ENCODE assay signal across 26 cellular contexts in genomic region chr14:91221270-91221669, GRCh38. TPM values are rescaled to one million over a fixed set of nuclear protein-coding genes. Genes with fewer than 3 reads are reported as not detected.
A peak's percentile ranks its signal among the peaks of the same experiment; 100 is the strongest.
DNase-seq lines count a peak whose midpoint lies in the region; ATAC-seq, FAIRE-seq and TF ChIP-seq lines count a peak whose summit lies in the region.
"Had no signal": no experiment of that assay in that cellular context is flagged by ENCODE, and none has a peak within 500 bp of the region (broad histone marks: within the 10 kb centered on the region; RNA-seq: fewer than 3 reads in every experiment).

No MANE protein-coding gene starts in this region.

- TF ChIP-seq CTCF in bronchial epithelial cell (IDR thresholded peaks at IDR 0.05; ENCODE audit: insufficient read depth, low read length, severe bottlenecking) (no peak), natural killer cell (IDR thresholded peaks at IDR 0.05) (no peak)

- no peak for DNase-seq in CD4-positive, CD25-positive, alpha-beta regulatory T cell
- no peak for DNase-seq in CD8-positive, alpha-beta memory T cell
- DNase-seq in bronchial epithelial cell (ENCODE audit: low read depth) (no peak), natural killer cell (no peak), kidney tubule cell (ENCODE audit: low spot score) (no peak), ecto neural progenitor cell (ENCODE audit: low spot score) (no peak), left cardiac atrium (no peak)
- DNase-seq in stimulated activated CD4-positive, alpha-beta T cell treated with anti-CD3 and anti-CD28 coated beads, Interleukin-2, amount 100 ng/mL, for 24 hours: no peak
- DNase-seq: activated CD4-positive, alpha-beta T cell treated with anti-CD3 and anti-CD28 coated beads, Interleukin-2, amount 50 U/mL, for 1 hour; activated CD8-positive, alpha-beta memory T cell treated with anti-CD3 and anti-CD28 coated beads, Interleukin-2, amount 50 U/mL, for 4 hours; central memory CD4-positive, alpha-beta T cell; DND-41; islet precursor cell; PC-3; retina; stimulated activated CD4-positive, alpha-beta T cell treated with anti-CD3 and anti-CD28 coated beads, Interleukin-2, amount 100 ng/mL, for 48 hours; T-helper 9 cell; WERI-Rb-1 had no signal

- H3K27me3 ChIP-seq in CD4-positive, CD25-positive, alpha-beta regulatory T cell (ENCODE audit: control insufficient read depth, insufficient read depth, low read length): no peaks in the 10 kb centered on the region
- H3K27me3 ChIP-seq in CD8-positive, alpha-beta memory T cell (ENCODE audit: insufficient read depth, low read length, poor library complexity, severe bottlenecking): no peaks in the 10 kb centered on the region
- no peaks in the 10 kb centered on the region for H3K27me3 ChIP-seq in bronchial epithelial cell (ENCODE audit: control insufficient read depth, insufficient read depth, low read length)
- H3K27me3 ChIP-seq: BLaER1 treated with 17β-estradiol and CSF1 and Interleukin-3, amounts not matched to agents 10 nM and 100 nM had no signal

- H3K4me3 Mint-ChIP-seq in CD4-positive, CD25-positive, alpha-beta regulatory T cell: peak overlapping the region in 1 of 4 donors; percentile 65
- no peak overlapping the region for H3K4me3 Mint-ChIP-seq in CD8-positive, alpha-beta memory T cell
- H3K4me3 Mint-ChIP-seq in natural killer cell: peak overlapping the region; percentile 62
- H3K4me3 Mint-ChIP-seq: GM23338, nephron had no signal

- no peak for ATAC-seq in CD4-positive, CD25-positive, alpha-beta regulatory T cell (ENCODE audit: low read depth in 2 of 2)
- ATAC-seq in natural killer cell (no peak), left cardiac atrium (no peak)
- ATAC-seq: GM23338, HepG2, PC-3, Right ventricle myocardium inferior, SK-N-SH treated with all-trans-retinoic acid at 6 μM for 48 hours had no signal

- H3K27ac ChIP-seq in CD4-positive, CD25-positive, alpha-beta regulatory T cell (ENCODE audit: insufficient read depth, low read length, poor library complexity, severe bottlenecking): no peak overlapping the region
- H3K27ac ChIP-seq in CD8-positive, alpha-beta memory T cell (ENCODE audit: low read depth, low read length): no peak overlapping the region
- H3K27ac ChIP-seq: BLaER1 treated with 17β-estradiol and CSF1 and Interleukin-3, amounts not matched to agents 10 nM and 100 nM; WERI-Rb-1 had no signal

- H3K9me3 Mint-ChIP-seq in CD4-positive, CD25-positive, alpha-beta regulatory T cell: no peaks in the 10 kb centered on the region
- H3K9me3 Mint-ChIP-seq in CD8-positive, alpha-beta memory T cell: no peaks in the 10 kb centered on the region
- H3K9me3 Mint-ChIP-seq in natural killer cell: no peaks in the 10 kb centered on the region
- H3K9me3 Mint-ChIP-seq: GM23338, nephron had no signal

- H3K36me3 ChIP-seq in CD4-positive, CD25-positive, alpha-beta regulatory T cell (ENCODE audit: control insufficient read depth, insufficient read depth, low read length): peaks cover 33% of the 10 kb centered on the region
- H3K36me3 ChIP-seq in CD8-positive, alpha-beta memory T cell (ENCODE audit: insufficient read depth, low read length): no peaks in the 10 kb centered on the region
- peaks cover 4% of the 10 kb centered on the region for H3K36me3 ChIP-seq in bronchial epithelial cell (ENCODE audit: control insufficient read depth, insufficient read depth, low read length)
- H3K36me3 ChIP-seq: WERI-Rb-1 had no signal

- no peaks in the 10 kb centered on the region for H3K27me3 Mint-ChIP-seq in CD4-positive, CD25-positive, alpha-beta regulatory T cell
- no peaks in the 10 kb centered on the region for H3K27me3 Mint-ChIP-seq in CD8-positive, alpha-beta memory T cell
- no peaks in the 10 kb centered on the region for H3K27me3 Mint-ChIP-seq in natural killer cell (ENCODE audit: low read depth in 2 of 2)

- H3K9me3 ChIP-seq in CD4-positive, CD25-positive, alpha-beta regulatory T cell (ENCODE audit: control insufficient read depth in 2 of 2, low read length in 2 of 2): no peaks in the 10 kb centered on the region
- no peaks in the 10 kb centered on the region for H3K9me3 ChIP-seq in CD8-positive, alpha-beta memory T cell (ENCODE audit: low read length)

- peaks cover 53% of the 10 kb centered on the region for H3K36me3 Mint-ChIP-seq in CD4-positive, CD25-positive, alpha-beta regulatory T cell
- peaks cover 7 to 59% (median 12%) of the 10 kb centered on the region in 3 donors for H3K36me3 Mint-ChIP-seq in CD8-positive, alpha-beta memory T cell
- H3K36me3 Mint-ChIP-seq in natural killer cell: peaks cover 7% of the 10 kb centered on the region

- peak overlapping the region in 2 of 3 donors; percentile 77 to 82 for H3K27ac Mint-ChIP-seq in CD4-positive, CD25-positive, alpha-beta regulatory T cell
- H3K27ac Mint-ChIP-seq in CD8-positive, alpha-beta memory T cell: peak overlapping the region in 6 of 8 donors; percentile 34 to 84 (median 65)
- peak overlapping the region; percentile 83 to 87 for H3K27ac Mint-ChIP-seq in natural killer cell
- H3K27ac Mint-ChIP-seq: activated T-helper 2 cell treated with anti-CD3 and anti-CD28 coated beads, Interferon-gamma antibody, Interleukin-2, Interleukin-4, amounts not matched to agents 10 μg/mL and 5 μg/mL and 100 μg/mL, durations not matched to agents 14 hours and 24 hours and 36 hours; GM23338; nephron had no signal

- peaks cover 13% of the 10 kb centered on the region for H3K4me1 ChIP-seq in CD4-positive, CD25-positive, alpha-beta regulatory T cell (ENCODE audit: control insufficient read depth, insufficient read depth, low read length, poor library complexity, severe bottlenecking)
- peaks cover 28% of the 10 kb centered on the region for H3K4me1 ChIP-seq in CD8-positive, alpha-beta memory T cell (ENCODE audit: insufficient read depth, low read length)

- intact Hi-C loops in natural killer cell (cut with micrococcal nuclease): no loop called here
- intact Hi-C loops in left cardiac atrium (cut with DNase I): no loop called here

- H3K4me3 ChIP-seq in CD4-positive, CD25-positive, alpha-beta regulatory T cell (ENCODE audit: low read depth, low read length): no peak overlapping the region
- no peak overlapping the region for H3K4me3 ChIP-seq in CD8-positive, alpha-beta memory T cell (ENCODE audit: low read length)
- no peak overlapping the region for H3K4me3 ChIP-seq in bronchial epithelial cell (ENCODE audit: low read depth, low read length)
- H3K4me3 ChIP-seq: BLaER1 treated with 17β-estradiol and CSF1 and Interleukin-3, amounts not matched to agents 10 nM and 100 nM; GM23338; smooth muscle cell had no signal

- POLR2A ChIA-PET in CD8-positive, alpha-beta memory T cell (lab: Charles Lee): no interaction called here

- CTCF ChIA-PET in CD8-positive, alpha-beta memory T cell (lab: Charles Lee): interaction anchor here (1.4 to 2.8 kb wide), 2 partner anchors 44 to 65 kb away, joined by 4 to 10 read pairs; no protein-coding TSS in a partner anchor

- H3K4me1 Mint-ChIP-seq in CD4-positive, CD25-positive, alpha-beta regulatory T cell: peaks cover 10 to 54% (median 41%) of the 10 kb centered on the region in 4 donors
- H3K4me1 Mint-ChIP-seq in CD8-positive, alpha-beta memory T cell: peaks cover 43 to 68% (median 59%) of the 10 kb centered on the region in 3 donors
- peaks cover 47 to 53% of the 10 kb centered on the region in 2 donors for H3K4me1 Mint-ChIP-seq in natural killer cell
- H3K4me1 Mint-ChIP-seq: nephron had no signal

- FAIRE-seq in bronchial epithelial cell (lab: Jason Lieb, UNC): peak; percentile 43
- FAIRE-seq: HepG2 had no signal

RNA-seq across cellular contexts. Expression of gene GPR68, which starts 23.2 kb away (rescaled TPM):
- total RNA-seq in CD4-positive, CD25-positive, alpha-beta regulatory T cell: 18.8 TPM
- 10 to 100 TPM in 2 of 4 donors, 1 to 10 TPM in 2; 8.5 to 19.1 (median 11.0) TPM for polyA plus RNA-seq in CD4-positive, CD25-positive, alpha-beta regulatory T cell
- total RNA-seq in CD8-positive, alpha-beta memory T cell: 10 to 100 TPM; 14.2 to 15.4 TPM
- 22.7 TPM for polyA plus RNA-seq in CD8-positive, alpha-beta memory T cell
- total RNA-seq in bronchial epithelial cell: 0.77 and 1.8 TPM in 2 replicates
- 10 to 100 TPM in 2 of 3 donors, 1 to 10 TPM in 1; 7.6 to 24.0 (median 15.7) TPM for total RNA-seq in natural killer cell
- 1 to 10 TPM in 1 of 2 donors, under 1 TPM in 1; 0.94 to 1.8 TPM for total RNA-seq in left cardiac atrium
- total RNA-seq: HepG2 had no signal
- polyA plus RNA-seq: HepG2 had no signal
